Comparison of ENCODE assay signal across 1 cellular context in genomic region chr2:118832791-118833715, GRCh38.
TF ChIP-seq lines count a peak whose summit lies in the region.

No MANE protein-coding gene starts in this region.

TF ChIP-seq in H1, 55 proteins besides CTCF, POLR2A, EP300 and RAD21:
- TF ChIP-seq SUZ12 (IDR thresholded peaks at IDR 0.05; ENCODE audit: low read length) (peak; percentile 88), RFX5 (IDR thresholded peaks at IDR 0.05; ENCODE audit: borderline replicate concordance, low read depth, low read length) (no peak), EZH2 (IDR thresholded peaks at IDR 0.05; ENCODE audit: low read depth, low read length, severe bottlenecking) (peak; percentile 91), RNF2 (IDR thresholded peaks at IDR 0.05; ENCODE audit: borderline replicate concordance, low read depth, low read length, missing control alignments, poor library complexity, severe bottlenecking) (peak; percentile 57), MAX (IDR thresholded peaks at IDR 0.05) (no peak), CREB1 (IDR thresholded peaks at IDR 0.05) (no peak), TEAD4 (IDR thresholded peaks at IDR 0.05; ENCODE audit: low read depth, low read length) (peak; percentile 18; the same call in 1 of the 2 replicates), CBX8 (IDR thresholded peaks at IDR 0.05; ENCODE audit: borderline replicate concordance, low read depth, low read length) (0 out of 2 replicates have a peak, but pooled peaks have one; percentile 34)
